Comparison of ENCODE assay signal across 1 cellular context in genomic region chr6:33013608-33014007, GRCh38.
TF ChIP-seq lines count a peak whose summit lies in the region.

No MANE protein-coding gene starts in this region.

TF ChIP-seq in HepG2, 621 proteins besides CTCF, POLR2A, EP300 and RAD21:
- TF ChIP-seq ZNF263 (CRISPR knock-in tag; IDR thresholded peaks at IDR 0.05) (peak; percentile 91), TFDP1 (CRISPR knock-in tag; IDR thresholded peaks at IDR 0.05; ENCODE audit: borderline replicate concordance) (no peak)
